8 cellular contexts compared by ENCODE assay signal in genomic region chr16:46973457-46974324, GRCh38.
A peak's percentile ranks its signal among the peaks of the same experiment; 100 is the strongest.
DNase-seq lines count a peak whose midpoint lies in the region; ATAC-seq and TF ChIP-seq lines count a peak whose summit lies in the region.

DNAJA2 (minus strand) TSS chr16:46973674; CDS start chr16:46973572, 102 bp downstream.

- no peaks in the 10 kb centered on the region for H3K27me3 ChIP-seq in ACC112 (ENCODE audit: insufficient read depth, low read length)

- peaks cover 53% of the 10 kb centered on the region for H3K79me2 ChIP-seq in ACC112 (ENCODE audit: control insufficient read depth, insufficient read depth, low read length, unreplicated experiment)

- H3K36me3 ChIP-seq in ACC112 (ENCODE audit: insufficient read depth, low read length) = peaks cover 13% of the 10 kb centered on the region

- H3K4me3 ChIP-seq in ACC112 (ENCODE audit: low read depth, low read length) = peak within 1 kb of the TSS; percentile 87
- H3K4me3 ChIP-seq in skin epidermis = peak within 1 kb of the TSS; percentile 85 to 94 (median 91)

- in situ Hi-C loops in T47D (cut with HindIII; ENCODE audit: low pct_unique_long_range_greater_than_20kb, low sequenced_read_pairs) = no loop called here

- H3K27ac ChIP-seq in ACC112 (ENCODE audit: low read depth, low read length) (peak within 1 kb of the TSS; percentile 83), VCaP (peak within 1 kb of the TSS; percentile 96), skin epidermis (peak within 1 kb of the TSS; percentile 91 to 99 (median 95))

- peak; percentile 89 for DNase-seq in NCI-H2171 treated with DMSO at 0.1 percent for 48 hours (lab: John Stamatoyannopoulos, UW)
- DNase-seq in T47D (ENCODE audit: low read depth in 1 of 2, low spot score in 1 of 2) = peak; percentile 65 to 85
- DNase-seq in iPS-NIHi11 (ENCODE audit: low spot score) = peak; percentile 96

- peak within 1 kb of the TSS; percentile 84 for H2AFZ ChIP-seq in ACC112 (ENCODE audit: low read length, unreplicated experiment)

- peaks cover 19% of the 10 kb centered on the region for H3K4me1 ChIP-seq in ACC112 (ENCODE audit: control insufficient read depth, insufficient read depth, low read length, unreplicated experiment)

- ATAC-seq in GM18861 (IDR thresholded peaks at IDR 0.05; ENCODE audit: unreplicated experiment) (peak; percentile 59), HG03097 (IDR thresholded peaks at IDR 0.05; ENCODE audit: low FRiP score, unreplicated experiment) (peak; percentile 85)

- no peak for TF ChIP-seq CTCF in VCaP (conservative IDR thresholded peaks at IDR 0.05)

Comparison
In these comparisons a context has a peak if more than half of its experiments do, and no peak if none do; other contexts are left out.
1. Peak in every context shown above with its lines: DNase-seq, ATAC-seq, H3K4me3 ChIP-seq and H3K27ac ChIP-seq.